In genomic region chr14:23639048-23639890, GRCh38 we compare ENCODE assay signal across 1 cellular context.
TF ChIP-seq lines count a peak whose summit lies in the region.

No MANE protein-coding gene starts in this region.

TF ChIP-seq in HepG2, 621 proteins besides CTCF, POLR2A, EP300 and RAD21 (continued from another document and continues in another):
- TF ChIP-seq ZNF180 (CRISPR knock-in tag; IDR thresholded peaks at IDR 0.05; ENCODE audit: borderline replicate concordance, low read depth) (no peak), NCOR1 (IDR thresholded peaks at IDR 0.05; ENCODE audit: borderline replicate concordance, low read length) (peak; percentile 61; the same call in 1 of the 2 replicates), NFE2L1 (CRISPR knock-in tag; IDR thresholded peaks at IDR 0.05; ENCODE audit: borderline replicate concordance) (peak; percentile 13; the same call in 1 of the 2 replicates), FIP1L1 (IDR thresholded peaks at IDR 0.05; ENCODE audit: borderline replicate concordance, insufficient read depth, low read depth, low read length) (peak; percentile 100), ZNF75D (CRISPR knock-in tag; IDR thresholded peaks at IDR 0.05; ENCODE audit: borderline replicate concordance) (no peak), ZNF430 (CRISPR knock-in tag; IDR thresholded peaks at IDR 0.05) (no peak), RNF2 (conservative IDR thresholded peaks at IDR 0.05; ENCODE audit: low read depth) (no peak; the same call in 1 of the 2 replicates), MED1 (CRISPR knock-in tag; IDR thresholded peaks at IDR 0.05) (no peak), ZNF296 (CRISPR knock-in tag; conservative IDR thresholded peaks at IDR 0.05) (no peak), HNF4A (CRISPR knock-in tag; IDR thresholded peaks at IDR 0.05) (no peak), THYN1 (CRISPR knock-in tag; IDR thresholded peaks at IDR 0.05; ENCODE audit: borderline replicate concordance, low read depth) (0 out of 2 replicates have a peak, but pooled peaks have one; percentile 85), MXD4 (CRISPR knock-in tag; IDR thresholded peaks at IDR 0.05) (peak; percentile 91; the same call in 1 of the 2 replicates), ZNF891 (CRISPR knock-in tag; IDR thresholded peaks at IDR 0.05) (no peak), FOSL1 (CRISPR knock-in tag; IDR thresholded peaks at IDR 0.05; ENCODE audit: borderline replicate concordance) (no peak), TMF1 (CRISPR knock-in tag; IDR thresholded peaks at IDR 0.05; ENCODE audit: low read depth) (peak; percentile 83), ZNF12 (CRISPR knock-in tag; IDR thresholded peaks at IDR 0.05) (peak; percentile 56; the same call in 1 of the 2 replicates), KLF12 (CRISPR knock-in tag; IDR thresholded peaks at IDR 0.05; ENCODE audit: borderline replicate concordance) (no peak), PAWR (CRISPR knock-in tag; IDR thresholded peaks at IDR 0.05; ENCODE audit: borderline replicate concordance) (no peak), ZBTB38 (CRISPR knock-in tag; IDR thresholded peaks at IDR 0.05) (peak; percentile 94), TSC22D2 (CRISPR knock-in tag; IDR thresholded peaks at IDR 0.05; ENCODE audit: borderline replicate concordance) (peak; percentile 65), ZNF768 (CRISPR knock-in tag; IDR thresholded peaks at IDR 0.05) (peak; percentile 91; the same call in 1 of the 2 replicates), NAIF1 (CRISPR knock-in tag; IDR thresholded peaks at IDR 0.05; ENCODE audit: borderline replicate concordance) (no peak), ZBTB34 (CRISPR knock-in tag; IDR thresholded peaks at IDR 0.05) (peak; percentile 84), CHD2 (IDR thresholded peaks at IDR 0.05; ENCODE audit: low read depth, low read length) (peak; percentile 33), SP1 (IDR thresholded peaks at IDR 0.05) (no peak), SP1 (CRISPR knock-in tag; IDR thresholded peaks at IDR 0.05) (peak; percentile 56), BRF2 (CRISPR knock-in tag; IDR thresholded peaks at IDR 0.05) (peak; percentile 37; the same call in 1 of the 2 replicates), REST (IDR thresholded peaks at IDR 0.05; ENCODE audit: borderline replicate concordance in 1 of 2, low read depth in 1 of 2, low read length in 2 of 2) (no peak; a peak in 2 of 4 replicates), GRHL1 (CRISPR knock-in tag; conservative IDR thresholded peaks at IDR 0.05) (no peak), ZNF282 (IDR thresholded peaks at IDR 0.05; ENCODE audit: partially characterized antibody) (no peak), HOXA7 (CRISPR knock-in tag; IDR thresholded peaks at IDR 0.05) (no peak), SALL2 (CRISPR knock-in tag; IDR thresholded peaks at IDR 0.05) (no peak), ZNF235 (CRISPR knock-in tag; IDR thresholded peaks at IDR 0.05; ENCODE audit: borderline replicate concordance) (no peak), ISL2 (CRISPR knock-in tag; IDR thresholded peaks at IDR 0.05) (no peak), DPF2 (CRISPR knock-in tag; IDR thresholded peaks at IDR 0.05; ENCODE audit: borderline replicate concordance, low read depth) (peak; percentile 70), ZNF343 (CRISPR knock-in tag; IDR thresholded peaks at IDR 0.05) (peak; percentile 83)
- TF ChIP-seq, protein P1, sequence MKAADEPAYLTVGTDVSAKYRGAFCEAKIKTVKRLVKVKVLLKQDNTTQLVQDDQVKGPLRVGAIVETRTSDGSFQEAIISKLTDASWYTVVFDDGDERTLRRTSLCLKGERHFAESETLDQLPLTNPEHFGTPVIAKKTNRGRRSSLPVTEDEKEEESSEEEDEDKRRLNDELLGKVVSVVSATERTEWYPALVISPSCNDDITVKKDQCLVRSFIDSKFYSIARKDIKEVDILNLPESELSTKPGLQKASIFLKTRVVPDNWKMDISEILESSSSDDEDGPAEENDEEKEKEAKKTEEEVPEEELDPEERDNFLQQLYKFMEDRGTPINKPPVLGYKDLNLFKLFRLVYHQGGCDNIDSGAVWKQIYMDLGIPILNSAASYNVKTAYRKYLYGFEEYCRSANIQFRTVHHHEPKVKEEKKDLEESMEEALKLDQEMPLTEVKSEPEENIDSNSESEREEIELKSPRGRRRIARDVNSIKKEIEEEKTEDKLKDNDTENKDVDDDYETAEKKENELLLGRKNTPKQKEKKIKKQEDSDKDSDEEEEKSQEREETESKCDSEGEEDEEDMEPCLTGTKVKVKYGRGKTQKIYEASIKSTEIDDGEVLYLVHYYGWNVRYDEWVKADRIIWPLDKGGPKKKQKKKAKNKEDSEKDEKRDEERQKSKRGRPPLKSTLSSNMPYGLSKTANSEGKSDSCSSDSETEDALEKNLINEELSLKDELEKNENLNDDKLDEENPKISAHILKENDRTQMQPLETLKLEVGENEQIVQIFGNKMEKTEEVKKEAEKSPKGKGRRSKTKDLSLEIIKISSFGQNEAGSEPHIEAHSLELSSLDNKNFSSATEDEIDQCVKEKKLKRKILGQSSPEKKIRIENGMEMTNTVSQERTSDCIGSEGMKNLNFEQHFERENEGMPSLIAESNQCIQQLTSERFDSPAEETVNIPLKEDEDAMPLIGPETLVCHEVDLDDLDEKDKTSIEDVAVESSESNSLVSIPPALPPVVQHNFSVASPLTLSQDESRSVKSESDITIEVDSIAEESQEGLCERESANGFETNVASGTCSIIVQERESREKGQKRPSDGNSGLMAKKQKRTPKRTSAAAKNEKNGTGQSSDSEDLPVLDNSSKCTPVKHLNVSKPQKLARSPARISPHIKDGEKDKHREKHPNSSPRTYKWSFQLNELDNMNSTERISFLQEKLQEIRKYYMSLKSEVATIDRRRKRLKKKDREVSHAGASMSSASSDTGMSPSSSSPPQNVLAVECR (CRISPR knock-in tag; IDR thresholded peaks at IDR 0.05; ENCODE audit: borderline replicate concordance) = peak; percentile 99
- TF ChIP-seq, protein P2, sequence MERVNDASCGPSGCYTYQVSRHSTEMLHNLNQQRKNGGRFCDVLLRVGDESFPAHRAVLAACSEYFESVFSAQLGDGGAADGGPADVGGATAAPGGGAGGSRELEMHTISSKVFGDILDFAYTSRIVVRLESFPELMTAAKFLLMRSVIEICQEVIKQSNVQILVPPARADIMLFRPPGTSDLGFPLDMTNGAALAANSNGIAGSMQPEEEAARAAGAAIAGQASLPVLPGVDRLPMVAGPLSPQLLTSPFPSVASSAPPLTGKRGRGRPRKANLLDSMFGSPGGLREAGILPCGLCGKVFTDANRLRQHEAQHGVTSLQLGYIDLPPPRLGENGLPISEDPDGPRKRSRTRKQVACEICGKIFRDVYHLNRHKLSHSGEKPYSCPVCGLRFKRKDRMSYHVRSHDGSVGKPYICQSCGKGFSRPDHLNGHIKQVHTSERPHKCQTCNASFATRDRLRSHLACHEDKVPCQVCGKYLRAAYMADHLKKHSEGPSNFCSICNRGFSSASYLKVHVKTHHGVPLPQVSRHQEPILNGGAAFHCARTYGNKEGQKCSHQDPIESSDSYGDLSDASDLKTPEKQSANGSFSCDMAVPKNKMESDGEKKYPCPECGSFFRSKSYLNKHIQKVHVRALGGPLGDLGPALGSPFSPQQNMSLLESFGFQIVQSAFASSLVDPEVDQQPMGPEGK (CRISPR knock-in tag; IDR thresholded peaks at IDR 0.05) = peak; percentile 64
- TF ChIP-seq, protein P3, sequence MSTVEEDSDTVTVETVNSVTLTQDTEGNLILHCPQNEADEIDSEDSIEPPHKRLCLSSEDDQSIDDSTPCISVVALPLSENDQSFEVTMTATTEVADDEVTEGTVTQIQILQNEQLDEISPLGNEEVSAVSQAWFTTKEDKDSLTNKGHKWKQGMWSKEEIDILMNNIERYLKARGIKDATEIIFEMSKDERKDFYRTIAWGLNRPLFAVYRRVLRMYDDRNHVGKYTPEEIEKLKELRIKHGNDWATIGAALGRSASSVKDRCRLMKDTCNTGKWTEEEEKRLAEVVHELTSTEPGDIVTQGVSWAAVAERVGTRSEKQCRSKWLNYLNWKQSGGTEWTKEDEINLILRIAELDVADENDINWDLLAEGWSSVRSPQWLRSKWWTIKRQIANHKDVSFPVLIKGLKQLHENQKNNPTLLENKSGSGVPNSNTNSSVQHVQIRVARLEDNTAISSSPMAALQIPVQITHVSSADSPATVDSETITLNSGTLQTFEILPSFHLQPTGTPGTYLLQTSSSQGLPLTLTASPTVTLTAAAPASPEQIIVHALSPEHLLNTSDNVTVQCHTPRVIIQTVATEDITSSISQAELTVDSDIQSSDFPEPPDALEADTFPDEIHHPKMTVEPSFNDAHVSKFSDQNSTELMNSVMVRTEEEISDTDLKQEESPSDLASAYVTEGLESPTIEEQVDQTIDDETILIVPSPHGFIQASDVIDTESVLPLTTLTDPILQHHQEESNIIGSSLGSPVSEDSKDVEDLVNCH (CRISPR knock-in tag; IDR thresholded peaks at IDR 0.05) = peak; percentile 93; the same call in 1 of the 2 replicates
- TF ChIP-seq, protein P4, sequence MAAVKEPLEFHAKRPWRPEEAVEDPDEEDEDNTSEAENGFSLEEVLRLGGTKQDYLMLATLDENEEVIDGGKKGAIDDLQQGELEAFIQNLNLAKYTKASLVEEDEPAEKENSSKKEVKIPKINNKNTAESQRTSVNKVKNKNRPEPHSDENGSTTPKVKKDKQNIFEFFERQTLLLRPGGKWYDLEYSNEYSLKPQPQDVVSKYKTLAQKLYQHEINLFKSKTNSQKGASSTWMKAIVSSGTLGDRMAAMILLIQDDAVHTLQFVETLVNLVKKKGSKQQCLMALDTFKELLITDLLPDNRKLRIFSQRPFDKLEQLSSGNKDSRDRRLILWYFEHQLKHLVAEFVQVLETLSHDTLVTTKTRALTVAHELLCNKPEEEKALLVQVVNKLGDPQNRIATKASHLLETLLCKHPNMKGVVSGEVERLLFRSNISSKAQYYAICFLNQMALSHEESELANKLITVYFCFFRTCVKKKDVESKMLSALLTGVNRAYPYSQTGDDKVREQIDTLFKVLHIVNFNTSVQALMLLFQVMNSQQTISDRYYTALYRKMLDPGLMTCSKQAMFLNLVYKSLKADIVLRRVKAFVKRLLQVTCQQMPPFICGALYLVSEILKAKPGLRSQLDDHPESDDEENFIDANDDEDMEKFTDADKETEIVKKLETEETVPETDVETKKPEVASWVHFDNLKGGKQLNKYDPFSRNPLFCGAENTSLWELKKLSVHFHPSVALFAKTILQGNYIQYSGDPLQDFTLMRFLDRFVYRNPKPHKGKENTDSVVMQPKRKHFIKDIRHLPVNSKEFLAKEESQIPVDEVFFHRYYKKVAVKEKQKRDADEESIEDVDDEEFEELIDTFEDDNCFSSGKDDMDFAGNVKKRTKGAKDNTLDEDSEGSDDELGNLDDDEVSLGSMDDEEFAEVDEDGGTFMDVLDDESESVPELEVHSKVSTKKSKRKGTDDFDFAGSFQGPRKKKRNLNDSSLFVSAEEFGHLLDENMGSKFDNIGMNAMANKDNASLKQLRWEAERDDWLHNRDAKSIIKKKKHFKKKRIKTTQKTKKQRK (IDR thresholded peaks at IDR 0.05; ENCODE audit: low read length) = no peak
